Comparison of ENCODE assay signal across 8 cellular contexts in the genomic region with DNA sequence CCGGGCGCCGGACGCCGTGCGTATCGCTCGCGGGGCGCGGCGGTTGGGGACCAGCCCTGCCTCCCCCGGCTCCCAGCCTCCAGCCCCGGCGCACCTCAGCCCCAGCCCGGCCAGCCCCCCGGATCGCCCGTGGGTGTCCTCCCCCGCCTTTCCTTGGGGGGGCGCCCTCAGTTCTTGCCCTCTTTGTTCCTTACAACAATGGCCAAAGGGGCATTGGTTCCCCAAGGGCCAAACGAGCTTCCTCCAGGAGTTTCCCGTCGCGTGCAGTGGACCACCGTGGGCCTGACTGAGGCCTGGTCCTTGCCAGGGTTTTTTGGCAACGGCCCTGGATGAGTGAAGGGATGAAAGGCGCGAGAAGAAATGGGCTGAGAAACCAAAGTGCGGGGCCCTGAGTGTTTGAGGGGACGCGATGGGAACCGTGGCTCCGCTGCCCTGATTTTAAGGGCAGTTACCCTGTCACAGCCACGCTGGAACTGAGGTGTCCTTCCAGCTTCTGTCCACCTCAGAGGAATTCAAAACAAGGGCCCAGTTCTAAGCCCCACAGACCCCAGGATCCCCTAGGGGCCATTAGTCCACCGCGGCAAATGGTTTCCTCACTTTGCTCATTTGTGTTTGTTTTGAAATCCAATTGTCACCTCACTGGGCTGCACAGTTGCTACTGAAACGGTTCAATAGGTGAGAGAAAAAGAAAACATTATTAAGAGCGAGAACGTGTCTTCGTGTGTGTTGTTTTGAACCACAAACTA. TPM values are rescaled to one million over a fixed set of nuclear protein-coding genes. Genes with fewer than 3 reads are reported as not detected.
DNase-seq lines count a peak whose midpoint lies in the region; ATAC-seq and TF ChIP-seq lines count a peak whose summit lies in the region.

No MANE protein-coding gene starts in this region.

- H3K4me3 ChIP-seq in AG04449 (ENCODE audit: low read depth, low read length), result peak overlapping the region; percentile 68
- H3K4me3 ChIP-seq in HCT116 (replicated peaks in 1 of 2; ENCODE audit: low read depth in 1 of 2, low read length in 2 of 2), result peak overlapping the region; percentile 72 to 87
- peak overlapping the region; percentile 87 for H3K4me3 ChIP-seq in astrocyte of the cerebellum (ENCODE audit: low read depth, low read length)
- peak overlapping the region; percentile 66 for H3K4me3 ChIP-seq in suprapubic skin

- no peak; the same call in 1 of the 2 replicates for TF ChIP-seq RAD21 in HCT116 (IDR thresholded peaks at IDR 0.05; ENCODE audit: low read depth)

- H3K4me1 ChIP-seq in HCT116 (ENCODE audit: control insufficient read depth in 1 of 2, insufficient read depth in 2 of 2, low read length in 2 of 2) (peaks cover 12 to 29% of the 10 kb centered on the region in 2 experiments; a peak in 3 of 4 replicates), suprapubic skin (peaks cover 19% of the 10 kb centered on the region)

- DNase-seq in AG04449 (ENCODE audit: low read depth, low spot score), result no peak
- DNase-seq in HCT116 (ENCODE audit: low read depth, low spot score), result peak; percentile 15
- DNase-seq in astrocyte of the cerebellum (ENCODE audit: low read depth), result no peak
- peak; percentile 62 for DNase-seq in islet precursor cell
- no peak for DNase-seq in suprapubic skin (ENCODE audit: low spot score in 2 of 2)
- DNase-seq in NCI-H187 (lab: John Stamatoyannopoulos, UW), result no peak

- H3K79me2 ChIP-seq in HCT116 (ENCODE audit: insufficient read depth, low read length), result peaks cover 47% of the 10 kb centered on the region

- no peak overlapping the region for H2AFZ ChIP-seq in HCT116 (ENCODE audit: low read depth, low read length, poor library complexity, severe bottlenecking)

- peak overlapping the region; percentile 89 for H3K27ac ChIP-seq in HCT116 (ENCODE audit: low read depth, low read length)
- H3K27ac ChIP-seq in suprapubic skin, result no peak overlapping the region

- TF ChIP-seq POLR2A in HCT116 (IDR thresholded peaks at IDR 0.05; ENCODE audit: borderline replicate concordance, extremely low read depth, insufficient read depth, insufficient read length) (no peak), suprapubic skin (IDR thresholded peaks at IDR 0.05) (no peak)

- TF ChIP-seq EP300 in suprapubic skin (IDR thresholded peaks at IDR 0.05), result no peak

- in situ Hi-C loops in astrocyte of the cerebellum (cut with HindIII; ENCODE audit: low sequenced_read_pairs), result no loop called here

- POLR2A ChIA-PET in AG04449 (lab: Yijun Ruan, JAX) (no interaction called here), HCT116 (lab: Charles Lee) (no interaction called here)

- H3K36me3 ChIP-seq in HCT116 (ENCODE audit: control insufficient read depth in 1 of 2, insufficient read depth in 2 of 2, low read length in 2 of 2) (no peaks in the 10 kb centered on the region), suprapubic skin (no peaks in the 10 kb centered on the region)

- ATAC-seq in HCT116, result peak; percentile 67
- ATAC-seq in HG03342 (IDR thresholded peaks at IDR 0.05; ENCODE audit: unreplicated experiment), result no peak
- no peak for ATAC-seq in HG02884 (IDR thresholded peaks at IDR 0.05; ENCODE audit: unreplicated experiment)

- intact Hi-C loops in HCT116 (cut with micrococcal nuclease), result no loop called here

- peak overlapping the region; percentile 95 for H3K4me2 ChIP-seq in HCT116 (ENCODE audit: low read length)

- WGBS in suprapubic skin, result 25% methylated on average over 34 of the region's 41 CpGs

- TF ChIP-seq CTCF in AG04449 (IDR thresholded peaks at IDR 0.05; ENCODE audit: insufficient read depth, low read length, missing control alignments), result peak; percentile 35
- peak; percentile 41 to 61 (median 53); a peak in 5 of 6 replicates for TF ChIP-seq CTCF in HCT116 (IDR thresholded peaks at IDR 0.05 in 2 of 3, conservative IDR thresholded peaks at IDR 0.05 in 1 of 3; ENCODE audit: borderline replicate concordance in 1 of 3, insufficient read depth in 1 of 3, low read depth in 2 of 3, low read length in 2 of 3)
- peak; percentile 33 for TF ChIP-seq CTCF in astrocyte of the cerebellum (IDR thresholded peaks at IDR 0.05; ENCODE audit: low read depth, low read length, missing control alignments)
- no peak for TF ChIP-seq CTCF in suprapubic skin (IDR thresholded peaks at IDR 0.05)

- H3K9me2 ChIP-seq in HCT116 (ENCODE audit: insufficient read depth), result no peaks in the 10 kb centered on the region

- RAD21 ChIA-PET in HCT116 (lab: Charles Lee; ENCODE audit: low non-redundant PET in 1 of 2, low total read pairs in 2 of 2, uncharacterized antibody in 2 of 2, unreplicated experiment in 2 of 2), result no interaction called here

- BruUV-seq in HCT116 (replicated peaks; lab: Mats Ljungman, UMichigan), result no TSS peak

- H3K27me3 ChIP-seq in HCT116 (ENCODE audit: insufficient read depth, low read length), result no peaks in the 10 kb centered on the region
- peaks cover 31% of the 10 kb centered on the region for H3K27me3 ChIP-seq in suprapubic skin

- no peaks in the 10 kb centered on the region for H4K20me1 ChIP-seq in HCT116 (ENCODE audit: insufficient read depth)

- H3K9ac ChIP-seq in HCT116 (ENCODE audit: low read length), result peak overlapping the region; percentile 94

- CTCF ChIA-PET in AG04449 (lab: Yijun Ruan, JAX) (interaction anchor here (0.6 to 3.3 kb wide), 5 partner anchors 9 to 139 kb away, joined by 3 to 15 read pairs (median 4); no protein-coding TSS in a partner anchor), HCT116 (lab: Charles Lee) (interaction anchor here (0.6 to 1.7 kb wide), 6 partner anchors 8 to 96 kb away, joined by 3 to 4 read pairs (median 3); partner anchors contain the start of gene TYSND1)

- H3K9me3 ChIP-seq in HCT116 (ENCODE audit: control insufficient read depth in 1 of 2, insufficient read depth in 1 of 2, low read depth in 1 of 2, low read length in 2 of 2) (no peaks in the 10 kb centered on the region), suprapubic skin (no peaks in the 10 kb centered on the region)

TF ChIP-seq in HCT116, 20 proteins besides CTCF, POLR2A, EP300 and RAD21:
- TF ChIP-seq POLR2AphosphoS5 (IDR thresholded peaks at IDR 0.05; ENCODE audit: low read depth, low read length), result peak; percentile 30; the same call in 1 of the 2 replicates
- no peak for TF ChIP-seq ZNF274 (IDR thresholded peaks at IDR 0.05; ENCODE audit: low read depth, low read length)
- peak; percentile 52 for TF ChIP-seq EGR1 (IDR thresholded peaks at IDR 0.05; ENCODE audit: low read depth)

RNA-seq across cellular contexts. Expression of gene MACROH2A2, which starts 1.4 kb away (rescaled TPM):
- 41.4 TPM for total RNA-seq in HCT116 (2021; ENCODE audit: unreplicated experiment)
- polyA plus RNA-seq in HCT116 (2012), result 33.9 and 38.8 TPM in 2 replicates
- 10 to 100 TPM in 3 of 4 donors, 1 to 10 TPM in 1; 9.9 to 21.3 (median 15.9) TPM for total RNA-seq in suprapubic skin

Comparison
In these comparisons a context has a peak if more than half of its experiments do, and no peak if none do; other contexts are left out.
1. DNase-seq: peak in HCT116 (single experiment) and islet precursor cell (single experiment); none in AG04449 (single experiment), astrocyte of the cerebellum (single experiment), suprapubic skin (0 of 2) and NCI-H187 (0 of 2).
2. CTCF ChIP-seq: peak in AG04449 (single experiment), HCT116 (3 of 3) and astrocyte of the cerebellum (single experiment); none in suprapubic skin (0 of 2).
3. Peak in every context shown above with its lines, with median percentiles within 50 percentile points of each other: H3K4me3 ChIP-seq.